In genomic region chr2:174929786-174930185, GRCh38 we compare ENCODE assay signal across 1 cellular context.
TF ChIP-seq lines count a peak whose summit lies in the region.

No MANE protein-coding gene starts in this region.

TF ChIP-seq in H1, 55 proteins besides CTCF, POLR2A, EP300 and RAD21:
- no peak for TF ChIP-seq SAP30 (IDR thresholded peaks at IDR 0.05; ENCODE audit: insufficient read depth, insufficient replicate concordance, low read length)
